8 cellular contexts compared by ENCODE assay signal in the genomic region with DNA sequence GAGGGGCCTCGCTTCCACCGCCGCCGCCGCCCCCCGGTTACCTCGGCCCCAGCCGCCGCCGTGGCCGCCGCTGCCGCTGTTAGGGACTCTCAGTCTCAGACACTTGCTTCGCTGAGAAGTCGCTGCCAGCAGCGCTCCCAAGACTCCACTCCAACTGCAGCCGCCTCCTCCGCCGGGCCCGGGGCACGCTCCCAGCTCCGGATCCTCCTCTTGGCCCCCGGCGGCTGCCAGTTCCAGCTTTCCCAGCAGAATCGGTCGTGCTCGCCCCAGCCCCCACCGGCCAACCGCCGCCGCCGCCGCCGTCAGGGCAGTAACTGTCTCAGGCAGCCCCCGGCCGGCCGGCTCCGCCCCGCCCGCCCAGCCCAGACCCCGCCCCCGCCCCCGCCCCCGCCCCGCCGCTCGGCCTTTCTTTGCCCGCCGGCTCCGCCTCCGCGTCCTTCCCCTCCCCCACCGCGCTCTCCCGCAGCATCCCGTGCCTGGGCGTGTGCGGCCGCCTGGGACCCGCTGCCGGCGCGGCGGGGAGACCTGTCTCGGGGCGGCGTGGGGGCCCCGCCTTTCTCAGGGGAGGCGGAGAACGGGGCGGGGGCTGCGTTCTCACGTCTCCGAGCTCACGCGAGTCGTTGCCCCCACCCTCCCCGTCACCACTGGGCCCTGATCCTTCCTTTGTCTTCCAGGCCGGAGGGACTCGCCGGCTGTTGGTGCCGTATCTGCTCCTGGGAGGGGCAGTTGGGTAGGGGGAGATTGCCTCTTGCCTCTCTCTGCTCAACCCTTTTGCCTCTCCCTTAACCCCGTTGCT. TPM values are rescaled to one million over a fixed set of nuclear protein-coding genes. Genes with fewer than 3 reads are reported as not detected.
A peak's percentile ranks its signal among the peaks of the same experiment; 100 is the strongest.
DNase-seq lines count a peak whose midpoint lies in the region; ATAC-seq and TF ChIP-seq lines count a peak whose summit lies in the region.

A gene with protein sequence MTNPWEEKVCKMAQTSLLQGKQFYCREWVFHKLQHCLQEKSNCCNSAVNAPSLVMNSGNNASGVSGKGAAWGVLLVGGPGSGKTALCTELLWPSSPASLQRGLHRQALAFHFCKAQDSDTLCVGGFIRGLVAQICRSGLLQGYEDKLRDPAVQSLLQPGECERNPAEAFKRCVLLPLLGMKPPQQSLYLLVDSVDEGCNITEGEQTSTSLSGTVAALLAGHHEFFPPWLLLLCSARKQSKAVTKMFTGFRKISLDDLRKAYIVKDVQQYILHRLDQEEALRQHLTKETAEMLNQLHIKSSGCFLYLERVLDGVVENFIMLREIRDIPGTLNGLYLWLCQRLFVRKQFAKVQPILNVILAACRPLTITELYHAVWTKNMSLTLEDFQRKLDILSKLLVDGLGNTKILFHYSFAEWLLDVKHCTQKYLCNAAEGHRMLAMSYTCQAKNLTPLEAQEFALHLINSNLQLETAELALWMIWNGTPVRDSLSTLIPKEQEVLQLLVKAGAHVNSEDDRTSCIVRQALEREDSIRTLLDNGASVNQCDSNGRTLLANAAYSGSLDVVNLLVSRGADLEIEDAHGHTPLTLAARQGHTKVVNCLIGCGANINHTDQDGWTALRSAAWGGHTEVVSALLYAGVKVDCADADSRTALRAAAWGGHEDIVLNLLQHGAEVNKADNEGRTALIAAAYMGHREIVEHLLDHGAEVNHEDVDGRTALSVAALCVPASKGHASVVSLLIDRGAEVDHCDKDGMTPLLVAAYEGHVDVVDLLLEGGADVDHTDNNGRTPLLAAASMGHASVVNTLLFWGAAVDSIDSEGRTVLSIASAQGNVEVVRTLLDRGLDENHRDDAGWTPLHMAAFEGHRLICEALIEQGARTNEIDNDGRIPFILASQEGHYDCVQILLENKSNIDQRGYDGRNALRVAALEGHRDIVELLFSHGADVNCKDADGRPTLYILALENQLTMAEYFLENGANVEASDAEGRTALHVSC (N-terminal part only) (minus strand): TSS at position 316 of the 796 bp plus-strand sequence. CDS start 2,221 bp downstream, outside the sequence.

- peaks cover 37% of the 10 kb centered on the region for H4K20me1 ChIP-seq in PC-3 (ENCODE audit: low read length)

- no peaks in the 10 kb centered on the region for H3K9me3 Mint-ChIP-seq in IgD-negative memory B cell
- H3K9me3 Mint-ChIP-seq in activated T-helper 2 cell treated with anti-CD3 and anti-CD28 coated beads, Interferon-gamma antibody, Interleukin-2, Interleukin-4, amounts not matched to agents 10 μg/mL and 5 μg/mL and 100 μg/mL, durations not matched to agents 14 hours and 24 hours and 36 hours, result no peaks in the 10 kb centered on the region
- no peaks in the 10 kb centered on the region for H3K9me3 Mint-ChIP-seq in naive thymus-derived CD4-positive, alpha-beta T cell

- no peaks in the 10 kb centered on the region for H3K9me2 ChIP-seq in PC-3 (replicated peaks; ENCODE audit: low read length)

- H3K27me3 Mint-ChIP-seq in IgD-negative memory B cell, result peaks cover 7% of the 10 kb centered on the region
- H3K27me3 Mint-ChIP-seq in activated T-helper 2 cell treated with anti-CD3 and anti-CD28 coated beads, Interferon-gamma antibody, Interleukin-2, Interleukin-4, amounts not matched to agents 10 μg/mL and 5 μg/mL and 100 μg/mL, durations not matched to agents 14 hours and 24 hours and 36 hours (ENCODE audit: low read depth), result peaks cover 11% of the 10 kb centered on the region
- peaks cover 0 to 22% (median 4%) of the 10 kb centered on the region in 5 donors for H3K27me3 Mint-ChIP-seq in naive thymus-derived CD4-positive, alpha-beta T cell

- no peak within 1 kb of the TSS for H3K27ac Mint-ChIP-seq in IgD-negative memory B cell
- peak within 1 kb of the TSS; percentile 62 for H3K27ac Mint-ChIP-seq in activated T-helper 2 cell treated with anti-CD3 and anti-CD28 coated beads, Interferon-gamma antibody, Interleukin-2, Interleukin-4, amounts not matched to agents 10 μg/mL and 5 μg/mL and 100 μg/mL, durations not matched to agents 14 hours and 24 hours and 36 hours
- peak within 1 kb of the TSS in 8 of 9 donors; percentile 47 to 93 (median 84) for H3K27ac Mint-ChIP-seq in naive thymus-derived CD4-positive, alpha-beta T cell

- no TSS peak for BruUV-seq in PC-3 (replicated peaks; lab: Mats Ljungman, UMichigan)

- peak within 1 kb of the TSS; percentile 95 for H3K4me2 ChIP-seq in PC-3 (ENCODE audit: low read length)

- peak within 1 kb of the TSS; percentile 85 for H3K9ac ChIP-seq in PC-3 (ENCODE audit: low read length)

- peak within 1 kb of the TSS; percentile 99 for H2AFZ ChIP-seq in PC-3 (ENCODE audit: low read length)

- peaks cover 2 to 8% (median 5%) of the 10 kb centered on the region in 3 donors for H3K4me1 Mint-ChIP-seq in IgD-negative memory B cell
- peaks cover 7% of the 10 kb centered on the region for H3K4me1 Mint-ChIP-seq in activated T-helper 2 cell treated with anti-CD3 and anti-CD28 coated beads, Interferon-gamma antibody, Interleukin-2, Interleukin-4, amounts not matched to agents 10 μg/mL and 5 μg/mL and 100 μg/mL, durations not matched to agents 14 hours and 24 hours and 36 hours (ENCODE audit: low read depth)
- H3K4me1 Mint-ChIP-seq in naive thymus-derived CD4-positive, alpha-beta T cell, result peaks cover 4 to 9% (median 6%) of the 10 kb centered on the region in 7 donors

- POLR2A ChIA-PET in PC-3 (lab: Charles Lee; ENCODE audit: unreplicated experiment), result interaction anchor here (0.6 kb wide), 1 partner anchor 57 kb away, joined by 3 read pairs; no protein-coding TSS in a partner anchor
- POLR2A ChIA-PET in naive thymus-derived CD4-positive, alpha-beta T cell (lab: Charles Lee), result no interaction called here

- H3K27ac ChIP-seq in PC-3 (ENCODE audit: low read length), result peak within 1 kb of the TSS; percentile 93
- H3K27ac ChIP-seq in naive thymus-derived CD4-positive, alpha-beta T cell (ENCODE audit: low read depth, low read length), result peak within 1 kb of the TSS; percentile 56

- peak within 1 kb of the TSS; percentile 92 for H3K4me3 ChIP-seq in PC-3 (ENCODE audit: low read length)
- H3K4me3 ChIP-seq in fibroblast of mammary gland (ENCODE audit: control insufficient read depth, low read depth, low read length), result peak within 1 kb of the TSS; percentile 83
- peak within 1 kb of the TSS; percentile 57 for H3K4me3 ChIP-seq in naive thymus-derived CD4-positive, alpha-beta T cell (ENCODE audit: low read length)

- H3K36me3 Mint-ChIP-seq in IgD-negative memory B cell, result no peaks in the 10 kb centered on the region
- H3K36me3 Mint-ChIP-seq in activated T-helper 2 cell treated with anti-CD3 and anti-CD28 coated beads, Interferon-gamma antibody, Interleukin-2, Interleukin-4, amounts not matched to agents 10 μg/mL and 5 μg/mL and 100 μg/mL, durations not matched to agents 14 hours and 24 hours and 36 hours (ENCODE audit: low read depth), result no peaks in the 10 kb centered on the region
- no peaks in the 10 kb centered on the region for H3K36me3 Mint-ChIP-seq in naive thymus-derived CD4-positive, alpha-beta T cell

- H3K4me1 ChIP-seq in PC-3 (ENCODE audit: insufficient read depth, low read length), result peaks cover 29% of the 10 kb centered on the region
- H3K4me1 ChIP-seq in naive thymus-derived CD4-positive, alpha-beta T cell (ENCODE audit: control insufficient read depth in 2 of 2, insufficient read depth in 2 of 2, low read length in 2 of 2), result peaks cover 4 to 7% of the 10 kb centered on the region in 2 donors

- no peaks in the 10 kb centered on the region for H3K9me3 ChIP-seq in PC-3 (ENCODE audit: low read length)
- H3K9me3 ChIP-seq in naive thymus-derived CD4-positive, alpha-beta T cell (ENCODE audit: control insufficient read depth in 2 of 3, low read length in 3 of 3), result no peaks in the 10 kb centered on the region

- TF ChIP-seq CTCF in PC-3 (conservative IDR thresholded peaks at IDR 0.05; ENCODE audit: low read depth, low read length) (no peak), fibroblast of mammary gland (conservative IDR thresholded peaks at IDR 0.05; ENCODE audit: control insufficient read depth, insufficient read depth, low read depth, low read length) (no peak)

- H3K27me3 ChIP-seq in PC-3 (ENCODE audit: low read length), result no peaks in the 10 kb centered on the region
- no peaks in the 10 kb centered on the region for H3K27me3 ChIP-seq in naive thymus-derived CD4-positive, alpha-beta T cell (ENCODE audit: control insufficient read depth in 2 of 2, insufficient read depth in 2 of 2, low read length in 2 of 2)

- CTCF ChIA-PET in PC-3 (lab: Charles Lee), result interaction anchor here (0.5 kb wide), 2 partner anchors 12 to 14 kb away, joined by 3 read pairs; no protein-coding TSS in a partner anchor
- CTCF ChIA-PET in naive thymus-derived CD4-positive, alpha-beta T cell (lab: Charles Lee), result no interaction called here

- peaks cover 8% of the 10 kb centered on the region; the same call in 1 of the 2 replicates for H3K36me3 ChIP-seq in PC-3 (ENCODE audit: low read depth, low read length)
- H3K36me3 ChIP-seq in naive thymus-derived CD4-positive, alpha-beta T cell (ENCODE audit: control insufficient read depth in 2 of 3, insufficient read depth in 3 of 3, low read length in 3 of 3), result no peaks in the 10 kb centered on the region

- intact Hi-C loops in PC-3 (cut with micrococcal nuclease), result loop anchor here (1.0 to 5.0 kb wide), 4 partner anchors 230 to 535 kb away; no protein-coding TSS in a partner anchor
- intact Hi-C loops in activated T-helper 2 cell treated with anti-CD3 and anti-CD28 coated beads, Interferon-gamma antibody, Interleukin-2, Interleukin-4, amounts not matched to agents 10 μg/mL and 5 μg/mL and 100 μg/mL, durations not matched to agents 14 hours and 24 hours and 36 hours (cut with micrococcal nuclease), result no loop called here
- intact Hi-C loops in naive thymus-derived CD4-positive, alpha-beta T cell (cut with micrococcal nuclease), result loop anchor here in 1 of 2 donors (2.0 to 5.0 kb wide), 3 partner anchors 1315 to 1980 kb away; a partner anchor contains a TSS

- peak; percentile 94 for DNase-seq in DMS53 (lab: John Stamatoyannopoulos, UW)
- DNase-seq in PC-3, result peak; percentile 82
- peak; percentile 67 for DNase-seq in activated T-helper 2 cell treated with anti-CD3 and anti-CD28 coated beads, Interferon-gamma antibody, Interleukin-2, Interleukin-4, amounts not matched to agents 10 μg/mL and 5 μg/mL and 100 μg/mL, durations not matched to agents 14 hours and 24 hours and 36 hours (ENCODE audit: low spot score)
- DNase-seq in fibroblast of mammary gland (ENCODE audit: low read depth), result peak; percentile 92
- DNase-seq in naive thymus-derived CD4-positive, alpha-beta T cell, result peak; percentile 53 to 75 (median 68)
- peak; percentile 31 for DNase-seq in stimulated activated naive CD4-positive, alpha-beta T cell treated with Interleukin-2 at 50 U/mL for 16 hours (lab: John Stamatoyannopoulos, UW)

- H3K4me3 Mint-ChIP-seq in IgD-negative memory B cell, result peak within 1 kb of the TSS; percentile 70 to 92 (median 88)
- H3K4me3 Mint-ChIP-seq in activated T-helper 2 cell treated with anti-CD3 and anti-CD28 coated beads, Interferon-gamma antibody, Interleukin-2, Interleukin-4, amounts not matched to agents 10 μg/mL and 5 μg/mL and 100 μg/mL, durations not matched to agents 14 hours and 24 hours and 36 hours (ENCODE audit: low read depth), result peak within 1 kb of the TSS; percentile 93
- H3K4me3 Mint-ChIP-seq in naive thymus-derived CD4-positive, alpha-beta T cell, result peak within 1 kb of the TSS in 7 of 10 donors; percentile 77 to 94 (median 93)

- peaks cover 48% of the 10 kb centered on the region for H3K79me2 ChIP-seq in PC-3 (ENCODE audit: low read length)

- ATAC-seq in GM21619 (IDR thresholded peaks at IDR 0.05; ENCODE audit: unreplicated experiment) (peak; percentile 71), PC-3 (peak; percentile 59)
- peak; percentile 84 for ATAC-seq in naive thymus-derived CD4-positive, alpha-beta T cell

- H3F3A ChIP-seq in PC-3 (ENCODE audit: low read length, unreplicated experiment), result no peaks in the 10 kb centered on the region

RNA-seq across cellular contexts. Expression of the gene that starts here (rescaled TPM):
- not detected for polyA plus RNA-seq in IgD-negative memory B cell
- 26.3 and 29.3 TPM in 2 replicates for total RNA-seq in PC-3 (2014; rRNA removed)
- 0.39 and 0.44 TPM in 2 replicates for total RNA-seq in activated T-helper 2 cell treated with anti-CD3 and anti-CD28 coated beads, Interferon-gamma antibody, Interleukin-2, Interleukin-4, amounts not matched to agents 10 μg/mL and 5 μg/mL and 100 μg/mL, durations not matched to agents 14 hours and 24 hours and 36 hours
- 1 to 10 TPM in 1 of 5 experiments, under 1 TPM in 4; 0.15 to 3.5 (median 0.65) TPM for total RNA-seq in naive thymus-derived CD4-positive, alpha-beta T cell
- polyA plus RNA-seq in naive thymus-derived CD4-positive, alpha-beta T cell, result under 1 TPM; 0.45 to 0.83 TPM

Comparison
In these comparisons a context has a peak if more than half of its experiments do, and no peak if none do; other contexts are left out.
1. Peak in every context shown above with its lines: DNase-seq, ATAC-seq, H3K4me3 ChIP-seq and H3K27ac ChIP-seq.
2. Peak in DNase-seq in activated T-helper 2 cell treated with anti-CD3 and anti-CD28 coated beads, Interferon-gamma antibody, Interleukin-2, Interleukin-4, amounts not matched to agents 10 μg/mL and 5 μg/mL and 100 μg/mL, durations not matched to agents 14 hours and 24 hours and 36 hours; RNA of the gene not detected or under 1 TPM.
3. DNase-seq: peak in every context shown above with its lines; median percentile 94 in DMS53; 92 in fibroblast of mammary gland; 82 in PC-3; 68 in naive thymus-derived CD4-positive, alpha-beta T cell; 67 in activated T-helper 2 cell treated with anti-CD3 and anti-CD28 coated beads, Interferon-gamma antibody, Interleukin-2, Interleukin-4, amounts not matched to agents 10 μg/mL and 5 μg/mL and 100 μg/mL, durations not matched to agents 14 hours and 24 hours and 36 hours; 31 in stimulated activated naive CD4-positive, alpha-beta T cell treated with Interleukin-2 at 50 U/mL for 16 hours.
4. H3K27ac Mint-ChIP-seq: peak in activated T-helper 2 cell treated with anti-CD3 and anti-CD28 coated beads, Interferon-gamma antibody, Interleukin-2, Interleukin-4, amounts not matched to agents 10 μg/mL and 5 μg/mL and 100 μg/mL, durations not matched to agents 14 hours and 24 hours and 36 hours (single experiment) and naive thymus-derived CD4-positive, alpha-beta T cell (8 of 9); none in IgD-negative memory B cell (0 of 3).